ENCODE assay signal across 1 cellular context in genomic region chr12:617304-617915, GRCh38.
A peak's percentile ranks its signal among the peaks of the same experiment; 100 is the strongest.
TF ChIP-seq lines count a peak whose summit lies in the region.

No MANE protein-coding gene starts in this region.

TF ChIP-seq in HepG2, 621 proteins besides CTCF, POLR2A, EP300 and RAD21 (continued from another document and continues in another):
- TF ChIP-seq ZNF770 (CRISPR knock-in tag; IDR thresholded peaks at IDR 0.05) (peak; percentile 52; the same call in 1 of the 2 replicates), CBFB (CRISPR knock-in tag; IDR thresholded peaks at IDR 0.05) (peak; percentile 66; the same call in 1 of the 2 replicates), TEAD3 (CRISPR knock-in tag; optimal IDR thresholded peaks at IDR 0.05; ENCODE audit: borderline replicate concordance) (peak; percentile 63), HNF4G (IDR thresholded peaks at IDR 0.05; ENCODE audit: borderline replicate concordance, low read depth, low read length) (0 out of 2 replicates have a peak, but pooled peaks have one; percentile 27), HNF4G (CRISPR knock-in tag; IDR thresholded peaks at IDR 0.05; ENCODE audit: borderline replicate concordance, low read depth) (no peak; the same call in 1 of the 2 replicates), NR2F6 (IDR thresholded peaks at IDR 0.05) (peak; percentile 90), NR2F6 (CRISPR knock-in tag; IDR thresholded peaks at IDR 0.05) (peak; percentile 94), NFYB (CRISPR knock-in tag; IDR thresholded peaks at IDR 0.05) (no peak), KDM4B (CRISPR knock-in tag; IDR thresholded peaks at IDR 0.05) (peak; percentile 94), HMGXB3 (CRISPR knock-in tag; IDR thresholded peaks at IDR 0.05; ENCODE audit: borderline replicate concordance) (0 out of 2 replicates have a peak, but pooled peaks have one; percentile 65), FOSL2 (CRISPR knock-in tag; IDR thresholded peaks at IDR 0.05) (peak; percentile 71), ZBTB26 (CRISPR knock-in tag; IDR thresholded peaks at IDR 0.05; ENCODE audit: borderline replicate concordance) (peak; percentile 49; the same call in 1 of the 2 replicates), KAT8 (CRISPR knock-in tag; IDR thresholded peaks at IDR 0.05) (peak; percentile 68; the same call in 1 of the 2 replicates), ZSCAN9 (CRISPR knock-in tag; IDR thresholded peaks at IDR 0.05; ENCODE audit: borderline replicate concordance) (peak; percentile 73; the same call in 1 of the 2 replicates), BCL6 (CRISPR knock-in tag; IDR thresholded peaks at IDR 0.05) (peak; percentile 88), JARID2 (CRISPR knock-in tag; IDR thresholded peaks at IDR 0.05; ENCODE audit: insufficient replicate concordance) (no peak), ZFYVE20 (CRISPR knock-in tag; IDR thresholded peaks at IDR 0.05; ENCODE audit: borderline replicate concordance, low read depth) (no peak), ZNF33B (CRISPR knock-in tag; IDR thresholded peaks at IDR 0.05) (0 out of 2 replicates have a peak, but pooled peaks have one; percentile 65), KDM3A (CRISPR knock-in tag; IDR thresholded peaks at IDR 0.05; ENCODE audit: low read depth) (peak; percentile 84), ZNF263 (CRISPR knock-in tag; IDR thresholded peaks at IDR 0.05) (peak; percentile 79), NR1H2 (CRISPR knock-in tag; IDR thresholded peaks at IDR 0.05; ENCODE audit: borderline replicate concordance, low read depth) (no peak), THAP11 (CRISPR knock-in tag; IDR thresholded peaks at IDR 0.05) (peak; percentile 75), KLF6 (CRISPR knock-in tag; IDR thresholded peaks at IDR 0.05) (peak; percentile 61; the same call in 1 of the 2 replicates), ZNF607 (CRISPR knock-in tag; IDR thresholded peaks at IDR 0.05; ENCODE audit: borderline replicate concordance) (peak; percentile 56; the same call in 1 of the 2 replicates), RBFOX2 (IDR thresholded peaks at IDR 0.05; ENCODE audit: low read depth, low read length) (no peak)
- TF ChIP-seq, protein P1, sequence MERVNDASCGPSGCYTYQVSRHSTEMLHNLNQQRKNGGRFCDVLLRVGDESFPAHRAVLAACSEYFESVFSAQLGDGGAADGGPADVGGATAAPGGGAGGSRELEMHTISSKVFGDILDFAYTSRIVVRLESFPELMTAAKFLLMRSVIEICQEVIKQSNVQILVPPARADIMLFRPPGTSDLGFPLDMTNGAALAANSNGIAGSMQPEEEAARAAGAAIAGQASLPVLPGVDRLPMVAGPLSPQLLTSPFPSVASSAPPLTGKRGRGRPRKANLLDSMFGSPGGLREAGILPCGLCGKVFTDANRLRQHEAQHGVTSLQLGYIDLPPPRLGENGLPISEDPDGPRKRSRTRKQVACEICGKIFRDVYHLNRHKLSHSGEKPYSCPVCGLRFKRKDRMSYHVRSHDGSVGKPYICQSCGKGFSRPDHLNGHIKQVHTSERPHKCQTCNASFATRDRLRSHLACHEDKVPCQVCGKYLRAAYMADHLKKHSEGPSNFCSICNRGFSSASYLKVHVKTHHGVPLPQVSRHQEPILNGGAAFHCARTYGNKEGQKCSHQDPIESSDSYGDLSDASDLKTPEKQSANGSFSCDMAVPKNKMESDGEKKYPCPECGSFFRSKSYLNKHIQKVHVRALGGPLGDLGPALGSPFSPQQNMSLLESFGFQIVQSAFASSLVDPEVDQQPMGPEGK (CRISPR knock-in tag; IDR thresholded peaks at IDR 0.05) = peak; percentile 68
- TF ChIP-seq, protein P2, sequence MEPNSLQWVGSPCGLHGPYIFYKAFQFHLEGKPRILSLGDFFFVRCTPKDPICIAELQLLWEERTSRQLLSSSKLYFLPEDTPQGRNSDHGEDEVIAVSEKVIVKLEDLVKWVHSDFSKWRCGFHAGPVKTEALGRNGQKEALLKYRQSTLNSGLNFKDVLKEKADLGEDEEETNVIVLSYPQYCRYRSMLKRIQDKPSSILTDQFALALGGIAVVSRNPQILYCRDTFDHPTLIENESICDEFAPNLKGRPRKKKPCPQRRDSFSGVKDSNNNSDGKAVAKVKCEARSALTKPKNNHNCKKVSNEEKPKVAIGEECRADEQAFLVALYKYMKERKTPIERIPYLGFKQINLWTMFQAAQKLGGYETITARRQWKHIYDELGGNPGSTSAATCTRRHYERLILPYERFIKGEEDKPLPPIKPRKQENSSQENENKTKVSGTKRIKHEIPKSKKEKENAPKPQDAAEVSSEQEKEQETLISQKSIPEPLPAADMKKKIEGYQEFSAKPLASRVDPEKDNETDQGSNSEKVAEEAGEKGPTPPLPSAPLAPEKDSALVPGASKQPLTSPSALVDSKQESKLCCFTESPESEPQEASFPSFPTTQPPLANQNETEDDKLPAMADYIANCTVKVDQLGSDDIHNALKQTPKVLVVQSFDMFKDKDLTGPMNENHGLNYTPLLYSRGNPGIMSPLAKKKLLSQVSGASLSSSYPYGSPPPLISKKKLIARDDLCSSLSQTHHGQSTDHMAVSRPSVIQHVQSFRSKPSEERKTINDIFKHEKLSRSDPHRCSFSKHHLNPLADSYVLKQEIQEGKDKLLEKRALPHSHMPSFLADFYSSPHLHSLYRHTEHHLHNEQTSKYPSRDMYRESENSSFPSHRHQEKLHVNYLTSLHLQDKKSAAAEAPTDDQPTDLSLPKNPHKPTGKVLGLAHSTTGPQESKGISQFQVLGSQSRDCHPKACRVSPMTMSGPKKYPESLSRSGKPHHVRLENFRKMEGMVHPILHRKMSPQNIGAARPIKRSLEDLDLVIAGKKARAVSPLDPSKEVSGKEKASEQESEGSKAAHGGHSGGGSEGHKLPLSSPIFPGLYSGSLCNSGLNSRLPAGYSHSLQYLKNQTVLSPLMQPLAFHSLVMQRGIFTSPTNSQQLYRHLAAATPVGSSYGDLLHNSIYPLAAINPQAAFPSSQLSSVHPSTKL (CRISPR knock-in tag; IDR thresholded peaks at IDR 0.05) = peak; percentile 88
- TF ChIP-seq, protein P3, sequence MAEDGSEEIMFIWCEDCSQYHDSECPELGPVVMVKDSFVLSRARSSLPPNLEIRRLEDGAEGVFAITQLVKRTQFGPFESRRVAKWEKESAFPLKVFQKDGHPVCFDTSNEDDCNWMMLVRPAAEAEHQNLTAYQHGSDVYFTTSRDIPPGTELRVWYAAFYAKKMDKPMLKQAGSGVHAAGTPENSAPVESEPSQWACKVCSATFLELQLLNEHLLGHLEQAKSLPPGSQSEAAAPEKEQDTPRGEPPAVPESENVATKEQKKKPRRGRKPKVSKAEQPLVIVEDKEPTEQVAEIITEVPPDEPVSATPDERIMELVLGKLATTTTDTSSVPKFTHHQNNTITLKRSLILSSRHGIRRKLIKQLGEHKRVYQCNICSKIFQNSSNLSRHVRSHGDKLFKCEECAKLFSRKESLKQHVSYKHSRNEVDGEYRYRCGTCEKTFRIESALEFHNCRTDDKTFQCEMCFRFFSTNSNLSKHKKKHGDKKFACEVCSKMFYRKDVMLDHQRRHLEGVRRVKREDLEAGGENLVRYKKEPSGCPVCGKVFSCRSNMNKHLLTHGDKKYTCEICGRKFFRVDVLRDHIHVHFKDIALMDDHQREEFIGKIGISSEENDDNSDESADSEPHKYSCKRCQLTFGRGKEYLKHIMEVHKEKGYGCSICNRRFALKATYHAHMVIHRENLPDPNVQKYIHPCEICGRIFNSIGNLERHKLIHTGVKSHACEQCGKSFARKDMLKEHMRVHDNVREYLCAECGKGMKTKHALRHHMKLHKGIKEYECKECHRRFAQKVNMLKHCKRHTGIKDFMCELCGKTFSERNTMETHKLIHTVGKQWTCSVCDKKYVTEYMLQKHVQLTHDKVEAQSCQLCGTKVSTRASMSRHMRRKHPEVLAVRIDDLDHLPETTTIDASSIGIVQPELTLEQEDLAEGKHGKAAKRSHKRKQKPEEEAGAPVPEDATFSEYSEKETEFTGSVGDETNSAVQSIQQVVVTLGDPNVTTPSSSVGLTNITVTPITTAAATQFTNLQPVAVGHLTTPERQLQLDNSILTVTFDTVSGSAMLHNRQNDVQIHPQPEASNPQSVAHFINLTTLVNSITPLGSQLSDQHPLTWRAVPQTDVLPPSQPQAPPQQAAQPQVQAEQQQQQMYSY (CRISPR knock-in tag; IDR thresholded peaks at IDR 0.05) = peak; percentile 55; the same call in 1 of the 2 replicates
- TF ChIP-seq, protein P4, sequence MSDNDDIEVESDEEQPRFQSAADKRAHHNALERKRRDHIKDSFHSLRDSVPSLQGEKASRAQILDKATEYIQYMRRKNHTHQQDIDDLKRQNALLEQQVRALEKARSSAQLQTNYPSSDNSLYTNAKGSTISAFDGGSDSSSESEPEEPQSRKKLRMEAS (IDR thresholded peaks at IDR 0.05) = peak; percentile 63
- TF ChIP-seq, protein P5, sequence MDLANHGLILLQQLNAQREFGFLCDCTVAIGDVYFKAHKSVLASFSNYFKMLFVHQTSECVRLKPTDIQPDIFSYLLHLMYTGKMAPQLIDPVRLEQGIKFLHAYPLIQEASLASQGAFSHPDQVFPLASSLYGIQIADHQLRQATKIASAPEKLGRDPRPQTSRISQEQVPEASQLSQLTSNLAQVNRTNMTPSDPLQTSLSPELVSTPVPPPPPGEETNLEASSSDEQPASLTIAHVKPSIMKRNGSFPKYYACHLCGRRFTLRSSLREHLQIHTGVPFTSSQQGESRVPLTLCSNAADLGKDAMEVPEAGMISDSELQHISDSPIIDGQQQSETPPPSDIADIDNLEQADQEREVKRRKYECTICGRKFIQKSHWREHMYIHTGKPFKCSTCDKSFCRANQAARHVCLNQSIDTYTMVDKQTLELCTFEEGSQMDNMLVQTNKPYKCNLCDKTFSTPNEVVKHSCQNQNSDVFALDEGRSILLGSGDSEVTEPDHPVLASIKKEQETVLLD (CRISPR knock-in tag; IDR thresholded peaks at IDR 0.05; ENCODE audit: low read depth) = no peak
- TF ChIP-seq, protein P6, sequence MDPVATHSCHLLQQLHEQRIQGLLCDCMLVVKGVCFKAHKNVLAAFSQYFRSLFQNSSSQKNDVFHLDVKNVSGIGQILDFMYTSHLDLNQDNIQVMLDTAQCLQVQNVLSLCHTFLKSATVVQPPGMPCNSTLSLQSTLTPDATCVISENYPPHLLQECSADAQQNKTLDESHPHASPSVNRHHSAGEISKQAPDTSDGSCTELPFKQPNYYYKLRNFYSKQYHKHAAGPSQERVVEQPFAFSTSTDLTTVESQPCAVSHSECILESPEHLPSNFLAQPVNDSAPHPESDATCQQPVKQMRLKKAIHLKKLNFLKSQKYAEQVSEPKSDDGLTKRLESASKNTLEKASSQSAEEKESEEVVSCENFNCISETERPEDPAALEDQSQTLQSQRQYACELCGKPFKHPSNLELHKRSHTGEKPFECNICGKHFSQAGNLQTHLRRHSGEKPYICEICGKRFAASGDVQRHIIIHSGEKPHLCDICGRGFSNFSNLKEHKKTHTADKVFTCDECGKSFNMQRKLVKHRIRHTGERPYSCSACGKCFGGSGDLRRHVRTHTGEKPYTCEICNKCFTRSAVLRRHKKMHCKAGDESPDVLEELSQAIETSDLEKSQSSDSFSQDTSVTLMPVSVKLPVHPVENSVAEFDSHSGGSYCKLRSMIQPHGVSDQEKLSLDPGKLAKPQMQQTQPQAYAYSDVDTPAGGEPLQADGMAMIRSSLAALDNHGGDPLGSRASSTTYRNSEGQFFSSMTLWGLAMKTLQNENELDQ (CRISPR knock-in tag; IDR thresholded peaks at IDR 0.05; ENCODE audit: borderline replicate concordance) = no peak
